ENCODE assay signal across 1 cellular context in genomic region chr3:10164546-10165393, GRCh38.
TF ChIP-seq lines count a peak whose summit lies in the region.

Gene IRAK2 (plus strand): TSS chr3:10164919. CDS start chr3:10164955, 36 bp downstream.

TF ChIP-seq in K562, 482 proteins besides CTCF, POLR2A, EP300 and RAD21 (continued from another document and continues in another):
- TF ChIP-seq PRDM10 (IDR thresholded peaks at IDR 0.05; ENCODE audit: partially characterized antibody) (peak; percentile 83), HSF4 (CRISPR knock-in tag; IDR thresholded peaks at IDR 0.05; ENCODE audit: borderline replicate concordance) (no peak), HMGXB4 (CRISPR knock-in tag; IDR thresholded peaks at IDR 0.05) (peak; percentile 84), TARDBP (IDR thresholded peaks at IDR 0.05) (no peak), ZFP91 (CRISPR knock-in tag; IDR thresholded peaks at IDR 0.05) (peak; percentile 33; the same call in 1 of the 2 replicates), MITF (IDR thresholded peaks at IDR 0.05) (no peak), POLR2G (IDR thresholded peaks at IDR 0.05; ENCODE audit: low read depth, low read length) (peak; percentile 87), HOMEZ (CRISPR knock-in tag; IDR thresholded peaks at IDR 0.05) (0 out of 2 replicates have a peak, but pooled peaks have one; percentile 60), GMEB1 (CRISPR knock-in tag; IDR thresholded peaks at IDR 0.05) (0 out of 2 replicates have a peak, but pooled peaks have one; percentile 12), ZNF124 (CRISPR knock-in tag; IDR thresholded peaks at IDR 0.05) (peak; percentile 76; the same call in 1 of the 2 replicates), PHF8 (IDR thresholded peaks at IDR 0.05; ENCODE audit: borderline replicate concordance, low read length) (peak; percentile 76; the same call in 1 of the 2 replicates), HLTF (IDR thresholded peaks at IDR 0.05) (0 out of 2 replicates have a peak, but pooled peaks have one; percentile 15), KDM5B (IDR thresholded peaks at IDR 0.05; ENCODE audit: insufficient replicate concordance, low read depth, low read length) (peak; percentile 47), ZNF609 (CRISPR knock-in tag; IDR thresholded peaks at IDR 0.05; ENCODE audit: borderline replicate concordance) (0 out of 2 replicates have a peak, but pooled peaks have one; percentile 37), TAF7 (tag; IDR thresholded peaks at IDR 0.05) (0 out of 2 replicates have a peak, but pooled peaks have one; percentile 30), LCOR (CRISPR knock-in tag; IDR thresholded peaks at IDR 0.05) (0 out of 2 replicates have a peak, but pooled peaks have one; percentile 51), ZNF740 (CRISPR knock-in tag; IDR thresholded peaks at IDR 0.05) (no peak), ZNF740 (tag; IDR thresholded peaks at IDR 0.05) (no peak), TEAD4 (IDR thresholded peaks at IDR 0.05; ENCODE audit: low read length) (no peak), TEAD4 (CRISPR knock-in tag; IDR thresholded peaks at IDR 0.05; ENCODE audit: borderline replicate concordance) (peak; percentile 80; the same call in 1 of the 2 replicates), SMAD3 (CRISPR knock-in tag; conservative IDR thresholded peaks at IDR 0.05) (0 out of 2 replicates have a peak, but pooled peaks have one; percentile 32), SMAD4 (CRISPR knock-in tag; conservative IDR thresholded peaks at IDR 0.05) (peak; percentile 68; the same call in 1 of the 2 replicates), NFIC (IDR thresholded peaks at IDR 0.05) (peak; percentile 4; the same call in 1 of the 2 replicates), NRF1 (conservative IDR thresholded peaks at IDR 0.05 in 1 of 2, IDR thresholded peaks at IDR 0.05 in 1 of 2) (peak; percentile 24 to 34; a peak in 2 of 4 replicates), NKRF (IDR thresholded peaks at IDR 0.05; ENCODE audit: borderline replicate concordance) (peak; percentile 73), SIN3A (IDR thresholded peaks at IDR 0.05; ENCODE audit: borderline replicate concordance in 2 of 2, control insufficient read depth in 1 of 2, low read depth in 2 of 2, low read length in 2 of 2) (peak; percentile 14 to 31; a peak in 1 of 4 replicates), TAF1 (IDR thresholded peaks at IDR 0.05; ENCODE audit: control insufficient read depth, extremely low read depth, insufficient read depth, low read length, severe bottlenecking) (peak; percentile 38), GABPB2 (CRISPR knock-in tag; conservative IDR thresholded peaks at IDR 0.05) (no peak), RBBP5 (IDR thresholded peaks at IDR 0.05; ENCODE audit: borderline replicate concordance, insufficient read depth, low read length, poor library complexity, severe bottlenecking) (peak; percentile 69), RCOR1 (IDR thresholded peaks at IDR 0.05; ENCODE audit: borderline replicate concordance in 1 of 2, low read depth in 2 of 2, low read length in 2 of 2) (peak in 1 of 2 experiments; percentile 32; a peak in 1 of 4 replicates)
